In genomic region chr9:127450831-127451680, GRCh38 we compare ENCODE assay signal across 8 cellular contexts. TPM values are rescaled to one million over a fixed set of nuclear protein-coding genes. Genes with fewer than 3 reads are reported as not detected.
A peak's percentile ranks its signal among the peaks of the same experiment; 100 is the strongest.
DNase-seq lines count a peak whose midpoint lies in the region; ATAC-seq and TF ChIP-seq lines count a peak whose summit lies in the region.

LRSAM1 (plus strand) TSS chr9:127451510; CDS start chr9:127454528, 3,018 bp downstream.
RPL12 (minus strand) TSS chr9:127451406; CDS start chr9:127451317, 89 bp downstream.

- CTCF ChIA-PET in SK-N-SH (lab: Yijun Ruan, JAX) = interaction anchor here (1.9 kb wide), 1 partner anchor 12 kb away, joined by 5 read pairs; no protein-coding TSS in a partner anchor

- H3K4me1 ChIP-seq in SK-N-SH (ENCODE audit: control insufficient read depth in 1 of 2, insufficient read depth in 2 of 2, low read depth in 1 of 2, low read length in 1 of 2) = peaks cover 5 to 40% of the 10 kb centered on the region in 2 experiments; a peak in 3 of 4 replicates

- peak; percentile 10; the same call in 1 of the 2 replicates for TF ChIP-seq CTCF in SK-N-SH (IDR thresholded peaks at IDR 0.05)

- no peaks in the 10 kb centered on the region for H3K9me3 ChIP-seq in SK-N-SH

- POLR2A ChIA-PET in SK-N-SH (lab: Yijun Ruan, JAX) = interaction anchor here (0.5 to 3.2 kb wide), 10 partner anchors 10 to 227 kb away, joined by 3 to 12 read pairs (median 4); partner anchors contain the start of genes SLC2A8 and ZNF79

- no peak for TF ChIP-seq RAD21 in SK-N-SH (IDR thresholded peaks at IDR 0.05; ENCODE audit: low read length)

- DNase-seq in NCI-H1092 (lab: John Stamatoyannopoulos, UW) (peak; percentile 94), SK-N-SH (peak; percentile 95), germinal center (ENCODE audit: low spot score) (peak; percentile 94), nucleus accumbens (lab: John Stamatoyannopoulos, UW) (peak; percentile 65 to 97 (median 91)), superior temporal gyrus (ENCODE audit: extremely low spot score) (peak; percentile 99)
- DNase-seq in activated naive CD4-positive, alpha-beta T cell treated with anti-CD3 and anti-CD28 coated beads, Interleukin-2, amount 50 U/mL, for 16 hours = peak; percentile 98

- H3K4me3 ChIP-seq in GM08714 (ENCODE audit: low read length) (peak within 1 kb of the TSS; percentile 99), SK-N-SH (ENCODE audit: low read depth in 2 of 2, low read length in 1 of 2) (peak within 1 kb of the TSS; percentile 92 to 99)

- peak in 1 of 2 experiments; percentile 20; a peak in 1 of 4 replicates for TF ChIP-seq EP300 in SK-N-SH (IDR thresholded peaks at IDR 0.05; ENCODE audit: borderline replicate concordance in 1 of 2, low read depth in 1 of 2, low read length in 1 of 2)

- peaks cover 47% of the 10 kb centered on the region for H4K20me1 ChIP-seq in SK-N-SH (ENCODE audit: insufficient read depth)

- peak; percentile 61 for ATAC-seq in HG02571 (IDR thresholded peaks at IDR 0.05; ENCODE audit: unreplicated experiment)

- peaks cover 66% of the 10 kb centered on the region for H3K79me2 ChIP-seq in SK-N-SH (ENCODE audit: insufficient read depth)

- peak within 1 kb of the TSS; percentile 77 to 95 for H3K27ac ChIP-seq in SK-N-SH (ENCODE audit: low read depth in 2 of 2, low read length in 1 of 2)

- peaks cover 36 to 59% of the 10 kb centered on the region in 2 experiments for H3K36me3 ChIP-seq in SK-N-SH (replicated peaks in 1 of 2; ENCODE audit: control insufficient read depth in 1 of 2, insufficient read depth in 2 of 2, low read length in 1 of 2)

- peaks cover 53% of the 10 kb centered on the region for H3F3A ChIP-seq in SK-N-SH (replicated peaks; ENCODE audit: insufficient read depth)

- WGBS in SK-N-SH (ENCODE audit: low lambda C conversion rate) = 1% methylated on average over 27 of the region's 73 CpGs

- peak within 1 kb of the TSS; percentile 95 for H3K9ac ChIP-seq in SK-N-SH

- peak within 1 kb of the TSS; percentile 90 for H2AFZ ChIP-seq in SK-N-SH (ENCODE audit: low read depth)

- peak within 1 kb of the TSS; percentile 95 for H3K4me2 ChIP-seq in SK-N-SH

- H3K27me3 ChIP-seq in SK-N-SH (ENCODE audit: insufficient read depth) = no peaks in the 10 kb centered on the region

- no peaks in the 10 kb centered on the region for H3K9me2 ChIP-seq in SK-N-SH

TF ChIP-seq in SK-N-SH, 30 proteins besides CTCF, POLR2A, EP300 and RAD21 (continues in another document):
- TF ChIP-seq NFIC (IDR thresholded peaks at IDR 0.05; ENCODE audit: borderline replicate concordance) (no peak), TEAD4 (IDR thresholded peaks at IDR 0.05; ENCODE audit: borderline replicate concordance, insufficient read depth) (no peak), GABPA (IDR thresholded peaks at IDR 0.05; ENCODE audit: low read depth) (peak; percentile 81), SMC3 (IDR thresholded peaks at IDR 0.05; ENCODE audit: low read depth, low read length) (no peak), MXI1 (IDR thresholded peaks at IDR 0.05; ENCODE audit: low read depth, low read length) (peak; percentile 64), FOXM1 (IDR thresholded peaks at IDR 0.05; ENCODE audit: low read depth) (peak; percentile 52; the same call in 1 of the 2 replicates), USF2 (IDR thresholded peaks at IDR 0.05; ENCODE audit: borderline replicate concordance, low read depth, low read length) (no peak), FOSL2 (IDR thresholded peaks at IDR 0.05; ENCODE audit: borderline replicate concordance, low read depth) (no peak; the same call in 1 of the 2 replicates), MAX (IDR thresholded peaks at IDR 0.05; ENCODE audit: low read depth) (peak; percentile 91; the same call in 1 of the 2 replicates), RCOR1 (IDR thresholded peaks at IDR 0.05; ENCODE audit: low read length) (peak; percentile 54; the same call in 1 of the 2 replicates), CHD2 (IDR thresholded peaks at IDR 0.05; ENCODE audit: low read length, partially characterized antibody) (peak; percentile 99), YY1 (IDR thresholded peaks at IDR 0.05; ENCODE audit: low read depth) (peak; percentile 99), NRF1 (IDR thresholded peaks at IDR 0.05; ENCODE audit: low read depth, low read length) (no peak), ZBTB33 (IDR thresholded peaks at IDR 0.05; ENCODE audit: borderline replicate concordance, low read depth) (peak; percentile 100), SIN3A (IDR thresholded peaks at IDR 0.05; ENCODE audit: borderline replicate concordance, low read depth, low read length) (peak; percentile 99), ELF1 (IDR thresholded peaks at IDR 0.05) (peak; percentile 89), REST (IDR thresholded peaks at IDR 0.05; ENCODE audit: low read depth, low read length) (peak; percentile 73; the same call in 1 of the 2 replicates), USF1 (IDR thresholded peaks at IDR 0.05; ENCODE audit: borderline replicate concordance, low read depth) (no peak), GATA2 (CRISPR knock-in tag; IDR thresholded peaks at IDR 0.05) (no peak), POLR2AphosphoS5 (IDR thresholded peaks at IDR 0.05; ENCODE audit: low read depth, low read length) (peak; percentile 100), TAF1 (IDR thresholded peaks at IDR 0.05; ENCODE audit: borderline replicate concordance, low read depth, low read length) (peak; percentile 99), MEF2A (IDR thresholded peaks at IDR 0.05; ENCODE audit: borderline replicate concordance, low read depth) (no peak)

RNA-seq across cellular contexts. Expression of gene LRSAM1, which starts in this region (rescaled TPM):
- 5.5 and 8.0 TPM in 2 replicates for polyA plus RNA-seq in SK-N-SH (2012; rRNA removed)
- polyA plus RNA-seq in SK-N-SH (2012; cell fraction: cytosol; rRNA removed) = 5.1 and 7.8 TPM in 2 replicates
- 35.0 and 51.3 TPM in 2 replicates for polyA plus RNA-seq in SK-N-SH (2012; cell fraction: nucleus; rRNA removed)

RNA-seq across cellular contexts. Expression of gene RPL12, which starts in this region (rescaled TPM):
- 3,270 and 3,754 TPM in 2 replicates for polyA plus RNA-seq in SK-N-SH (2012; rRNA removed)
- polyA plus RNA-seq in SK-N-SH (2012; cell fraction: cytosol; rRNA removed) = 3,350 and 3,639 TPM in 2 replicates
- polyA plus RNA-seq in SK-N-SH (2012; cell fraction: nucleus; rRNA removed) = 595 and 635 TPM in 2 replicates

Comparison
In these comparisons a context has a peak if more than half of its experiments do, and no peak if none do; other contexts are left out.
1. Peak in every context shown above with its lines: DNase-seq, ATAC-seq, H3K4me3 ChIP-seq and H3K27ac ChIP-seq.